ENCODE assay signal across 22 cellular contexts in genomic region chr9:16450578-16450977, GRCh38.
DNase-seq lines count a peak whose midpoint lies in the region; ATAC-seq lines count a peak whose summit lies in the region.
"Had no signal": no experiment of that assay in that cellular context is flagged by ENCODE, and none has a peak within 500 bp of the region (broad histone marks: within the 10 kb centered on the region; RNA-seq: fewer than 3 reads in every experiment).

No MANE protein-coding gene starts in this region.

- peak overlapping the region; percentile 46 for H3K4me2 ChIP-seq in BLaER1

- H3K36me3 ChIP-seq in BLaER1, result no peaks in the 10 kb centered on the region
- H3K36me3 ChIP-seq: Peyer's patch, tibial artery had no signal

- H3K9me3 ChIP-seq in BLaER1, result no peaks in the 10 kb centered on the region
- H3K9me3 ChIP-seq: Peyer's patch, tibial artery had no signal

- H3K9ac ChIP-seq in BLaER1, result no peak overlapping the region
- H3K9ac ChIP-seq: parathyroid adenoma had no signal

- H4K20me1 ChIP-seq in BLaER1, result no peaks in the 10 kb centered on the region

- no peak overlapping the region for H3K4me3 ChIP-seq in BLaER1
- H3K4me3 ChIP-seq: dorsolateral prefrontal cortex, Peyer's patch, tibial artery had no signal

- peaks cover 16% of the 10 kb centered on the region for H3K4me1 ChIP-seq in BLaER1
- H3K4me1 ChIP-seq: parathyroid adenoma, Peyer's patch, tibial artery had no signal

- ATAC-seq in GM18868 (IDR thresholded peaks at IDR 0.05; ENCODE audit: unreplicated experiment), result peak; percentile 53
- ATAC-seq in HG02885 (IDR thresholded peaks at IDR 0.05; ENCODE audit: poor library complexity, unreplicated experiment), result peak; percentile 39
- ATAC-seq in left cardiac atrium, result no peak
- no peak for ATAC-seq in HG03342 (IDR thresholded peaks at IDR 0.05; ENCODE audit: unreplicated experiment)
- no peak for ATAC-seq in HG03095 (IDR thresholded peaks at IDR 0.05; ENCODE audit: unreplicated experiment)
- ATAC-seq: HCT116; sciatic nerve; stimulated activated naive CD8-positive, alpha-beta T cell treated with anti-CD3 and anti-CD28 coated beads, Interleukin-15, amount 100 ng/mL, for 72 hours had no signal

- intact Hi-C loops in left cardiac atrium (cut with DNase I), result no loop called here

- H3K27ac ChIP-seq in BLaER1, result no peak overlapping the region
- H3K27ac ChIP-seq: C4-2B, dorsolateral prefrontal cortex, parathyroid adenoma, Peyer's patch, tibial artery had no signal

- no peaks in the 10 kb centered on the region for H3K27me3 ChIP-seq in BLaER1
- H3K27me3 ChIP-seq: dorsolateral prefrontal cortex, Peyer's patch, tibial artery had no signal

- peak; percentile 7 for DNase-seq in RPMI8226
- DNase-seq in NCI-H524 (lab: John Stamatoyannopoulos, UW), result no peak
- no peak for DNase-seq in left cardiac atrium
- DNase-seq: activated T-cell treated with anti-CD3 and anti-CD28 coated beads, Interleukin-2, amount 50 U/mL, for 24 hours; dorsolateral prefrontal cortex; KG1; midbrain; NCI-H187 treated with DMSO at 0.1 percent for 48 hours; nephron progenitor cell; Peyer's patch; stimulated activated CD4-positive, alpha-beta T cell treated with anti-CD3 and anti-CD28 coated beads, Interleukin-15, amount 100 ng/mL, for 24 hours; stimulated activated naive CD8-positive, alpha-beta T cell treated with anti-CD3 and anti-CD28 coated beads, Interleukin-15, amount 100 ng/mL, for 72 hours; tibial artery had no signal

Comparison
In these comparisons a context has a peak if more than half of its experiments do, and no peak if none do; other contexts are left out.
1. ATAC-seq: peak in GM18868 (single experiment) and HG02885 (single experiment); none in left cardiac atrium (0 of 2), HG03342 (single experiment) and HG03095 (single experiment).